ENCODE assay signal across 14 cellular contexts in the genomic region with DNA sequence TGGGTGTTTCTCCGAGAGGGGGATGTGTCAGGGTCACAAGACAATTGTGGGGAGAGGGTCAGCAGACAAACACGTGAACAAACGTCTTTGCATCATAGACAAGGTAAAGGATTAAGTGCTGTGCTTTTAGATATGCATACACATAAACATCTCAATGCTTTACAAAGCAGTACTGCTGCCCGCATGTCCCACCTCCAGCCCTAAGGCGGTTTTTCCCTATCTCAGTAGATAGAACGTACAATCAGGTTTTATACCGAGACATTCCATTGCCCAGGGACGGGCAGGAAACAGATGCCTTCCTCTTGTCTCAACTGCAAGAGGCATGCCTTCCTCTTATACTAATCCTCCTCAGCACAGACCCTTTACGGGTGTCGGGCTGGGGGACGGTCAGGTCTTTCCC. TPM values are rescaled to one million over a fixed set of nuclear protein-coding genes. Genes with fewer than 3 reads are reported as not detected.
"Had no signal": no experiment of that assay in that cellular context is flagged by ENCODE, and none has a peak within 500 bp of the region (broad histone marks: within the 10 kb centered on the region; RNA-seq: fewer than 3 reads in every experiment).

No MANE protein-coding gene starts in this region.

RNA-seq across cellular contexts. Expression of a gene that starts 8.5 kb away (rescaled TPM):
- total RNA-seq: neural crest cell, smooth muscle cell had no signal

RNA-seq across cellular contexts. Expression of a gene that starts 22.3 kb away (rescaled TPM):
- total RNA-seq: dermis microvascular lymphatic vessel endothelial cell, epithelial cell of proximal tubule, esophagus muscularis mucosa, fibroblast of lung, lung microvascular endothelial cell, neural crest cell, prostate gland, smooth muscle cell had no signal

RNA-seq across cellular contexts. Expression of a gene that starts 35.0 kb away (rescaled TPM):
- total RNA-seq: dermis microvascular lymphatic vessel endothelial cell, esophagus muscularis mucosa, fibroblast of lung, left ventricle myocardium superior, lung microvascular endothelial cell, mesothelial cell of epicardium, neural crest cell, osteoblast, right atrium auricular region, sciatic nerve, smooth muscle cell, suprapubic skin had no signal

RNA-seq across cellular contexts. Expression of a gene that starts 37.2 kb away (rescaled TPM):
- total RNA-seq: dermis microvascular lymphatic vessel endothelial cell, lung microvascular endothelial cell, osteoblast had no signal
